In genomic region chr11:122128146-122128545, GRCh38 we compare ENCODE assay signal across 28 cellular contexts. TPM values are rescaled to one million over a fixed set of nuclear protein-coding genes. Genes with fewer than 3 reads are reported as not detected.
"Had no signal": no experiment of that assay in that cellular context is flagged by ENCODE, and none has a peak within 500 bp of the region (broad histone marks: within the 10 kb centered on the region; RNA-seq: fewer than 3 reads in every experiment).

No MANE protein-coding gene starts in this region.

- H3K36me3 ChIP-seq: Peyer's patch, SJCRH30, WERI-Rb-1 had no signal

- H3K27ac ChIP-seq: brain microvascular endothelial cell, Peyer's patch, RWPE1, SJCRH30, WERI-Rb-1 had no signal

- H3K4me1 ChIP-seq: Peyer's patch, SJCRH30 had no signal

- H3K27me3 Mint-ChIP-seq: activated CD4-positive, alpha-beta memory T cell treated with anti-CD3 and anti-CD28 coated beads, Interleukin-2, amount 10 ng/mL, durations not matched to agents 7 days and 5 days had no signal

- H3K9me3 Mint-ChIP-seq: activated naive CD4-positive, alpha-beta T cell treated with anti-CD3 and anti-CD28 coated beads for 36 hours; activated T-helper 17 cell treated with anti-CD3 and anti-CD28 coated beads, Interleukin-2, amount 50 U/mL, for 72 hours had no signal

- H3K4me3 Mint-ChIP-seq: activated CD4-positive, alpha-beta memory T cell treated with anti-CD3 and anti-CD28 coated beads, Interleukin-2, amount 10 ng/mL, durations not matched to agents 7 days and 5 days; activated CD4-positive, alpha-beta T cell treated with anti-CD3 and anti-CD28 coated beads for 36 hours; activated naive CD4-positive, alpha-beta T cell treated with anti-CD3 and anti-CD28 coated beads for 36 hours; activated naive CD8-positive, alpha-beta T cell; activated T-helper 17 cell treated with anti-CD3 and anti-CD28 coated beads, Interleukin-2, amount 50 U/mL, for 72 hours; T-helper 17 cell had no signal

- H3K36me3 Mint-ChIP-seq: activated naive CD8-positive, alpha-beta T cell had no signal

- H3K4me1 Mint-ChIP-seq: activated CD4-positive, alpha-beta memory T cell treated with anti-CD3 and anti-CD28 coated beads, Interleukin-2, amount 10 ng/mL, durations not matched to agents 7 days and 5 days; activated CD4-positive, alpha-beta T cell treated with anti-CD3 and anti-CD28 coated beads for 36 hours; activated T-helper 17 cell treated with anti-CD3 and anti-CD28 coated beads, Interleukin-2, amount 50 U/mL, for 72 hours; T-helper 17 cell had no signal

- H3K27me3 ChIP-seq: brain microvascular endothelial cell, Peyer's patch, SJCRH30 had no signal

- H3K9me3 ChIP-seq: Peyer's patch, SJCRH30 had no signal

- H3K4me3 ChIP-seq: Peyer's patch, SJCRH30 had no signal

- H3K27ac Mint-ChIP-seq: activated CD4-positive, alpha-beta memory T cell treated with anti-CD3 and anti-CD28 coated beads, Interleukin-2, amount 10 ng/mL, durations not matched to agents 7 days and 5 days; activated CD4-positive, alpha-beta T cell treated with anti-CD3 and anti-CD28 coated beads for 36 hours; activated naive CD4-positive, alpha-beta T cell treated with anti-CD3 and anti-CD28 coated beads for 36 hours; activated naive CD8-positive, alpha-beta T cell; activated T-helper 17 cell treated with anti-CD3 and anti-CD28 coated beads, Interleukin-2, amount 50 U/mL, for 72 hours; T-helper 17 cell had no signal

- DNase-seq: activated CD4-positive, alpha-beta memory T cell treated with anti-CD3 and anti-CD28 coated beads, Interleukin-2, amount 10 ng/mL, durations not matched to agents 7 days and 5 days; activated CD4-positive, alpha-beta T cell treated with anti-CD3 and anti-CD28 coated beads for 36 hours; activated CD4-positive, alpha-beta T cell treated with anti-CD3 and anti-CD28 coated beads, Interleukin-2, amount 50 U/mL, for 1 hour; activated gamma-delta T cell; activated naive CD4-positive, alpha-beta T cell treated with anti-CD3 and anti-CD28 coated beads for 36 hours; activated T-cell treated with anti-CD3 and anti-CD28 coated beads for 4 hours; activated T-cell treated with anti-CD3 and anti-CD28 coated beads, Interleukin-2, amount 50 U/mL, for 48 hours; brain microvascular endothelial cell; KG1; NCI-H1092; NCI-H1694; NCI-H2029; NCI-H345; NCI-H510A; NCI-H526 treated with DMSO at 0.1 percent for 48 hours; NCI-H82; OCI-M1; Peyer's patch; Right ventricle myocardium superior; SJCRH30; T-helper 17 cell; T-helper 9 cell; WERI-Rb-1 had no signal

RNA-seq across cellular contexts. Expression of gene BLID, which starts 12.1 kb away (rescaled TPM):
- total RNA-seq: activated CD4-positive, alpha-beta memory T cell treated with anti-CD3 and anti-CD28 coated beads, Interleukin-2, amount 10 ng/mL, durations not matched to agents 7 days and 5 days; activated CD4-positive, alpha-beta T cell treated with anti-CD3 and anti-CD28 coated beads for 36 hours; activated CD8-positive, alpha-beta memory T cell treated with anti-CD3 and anti-CD28 coated beads for 36 hours; activated naive CD4-positive, alpha-beta T cell treated with anti-CD3 and anti-CD28 coated beads for 36 hours; activated T-helper 17 cell treated with anti-CD3 and anti-CD28 coated beads, Interleukin-2, amount 50 U/mL, for 72 hours; Peyer's patch; SJCRH30; T-helper 17 cell had no signal
- polyA plus RNA-seq: adipose tissue had no signal
